8 cellular contexts compared by ENCODE assay signal in genomic region chr19:48444129-48444932, GRCh38. TPM values are rescaled to one million over a fixed set of nuclear protein-coding genes. Genes with fewer than 3 reads are reported as not detected.
A peak's percentile ranks its signal among the peaks of the same experiment; 100 is the strongest.
DNase-seq lines count a peak whose midpoint lies in the region; ATAC-seq, FAIRE-seq and TF ChIP-seq lines count a peak whose summit lies in the region.

No MANE protein-coding gene starts in this region.

- CTCF ChIA-PET in CD4-positive, alpha-beta memory T cell (lab: Charles Lee; ENCODE audit: partially characterized antibody): interaction anchor here (1.5 kb wide), 1 partner anchor 130 kb away, joined by 3 read pairs; no protein-coding TSS in a partner anchor

- no peak for ATAC-seq in HG03045 (IDR thresholded peaks at IDR 0.05; ENCODE audit: unreplicated experiment)
- ATAC-seq in HG03354 (IDR thresholded peaks at IDR 0.05; ENCODE audit: poor library complexity, severe bottlenecking, unreplicated experiment): no peak
- ATAC-seq in GM21825 (IDR thresholded peaks at IDR 0.05; ENCODE audit: unreplicated experiment): no peak

- H3K4me1 ChIP-seq in CD4-positive, alpha-beta memory T cell (ENCODE audit: insufficient read depth, low read length): peaks cover 25% of the 10 kb centered on the region
- peaks cover 9 to 11% of the 10 kb centered on the region in 2 donors for H3K4me1 ChIP-seq in kidney (ENCODE audit: control insufficient read depth in 1 of 2, insufficient read depth in 1 of 2, low read depth in 1 of 2, low read length in 2 of 2)

- H3K27me3 ChIP-seq in CD4-positive, alpha-beta memory T cell (ENCODE audit: insufficient read depth, low read length): peaks cover 2% of the 10 kb centered on the region
- H3K27me3 ChIP-seq in brain microvascular endothelial cell (replicated peaks) (peaks cover 17% of the 10 kb centered on the region), neural cell (ENCODE audit: insufficient read depth, low read depth, low read length) (no peaks in the 10 kb centered on the region)

- H3K4me3 ChIP-seq in CD4-positive, alpha-beta memory T cell (ENCODE audit: low read length in 2 of 2): peak overlapping the region; percentile 75 to 85
- peak overlapping the region; percentile 97 for H3K4me3 ChIP-seq in brain microvascular endothelial cell (ENCODE audit: low read depth, low read length)
- peak overlapping the region; percentile 97 for H3K4me3 ChIP-seq in neural cell (ENCODE audit: low read length)
- peak overlapping the region in 1 of 2 donors; percentile 97 for H3K4me3 ChIP-seq in kidney (ENCODE audit: low read length in 2 of 2)

- in situ Hi-C loops in brain microvascular endothelial cell (cut with HindIII; ENCODE audit: low pct_ligation_motif_present, low sequenced_read_pairs): no loop called here

- H3K27ac Mint-ChIP-seq in CD4-positive, alpha-beta memory T cell: peak overlapping the region; percentile 72 to 98 (median 94)

- peak overlapping the region; percentile 56 for H3K4me2 ChIP-seq in neural cell (ENCODE audit: low read length)

- no peaks in the 10 kb centered on the region for H4K20me1 ChIP-seq in neural cell (ENCODE audit: insufficient read depth)

- DNase-seq in CD4-positive, alpha-beta memory T cell: no peak
- DNase-seq in HuH-7 (ENCODE audit: low spot score) (peak; percentile 59), brain microvascular endothelial cell (no peak), kidney (no peak)

- H2AFZ ChIP-seq in neural cell (ENCODE audit: low read depth, low read length): peak overlapping the region; percentile 58

- POLR2A ChIA-PET in CD4-positive, alpha-beta memory T cell (lab: Charles Lee; ENCODE audit: partially characterized antibody): interaction anchor here (0.9 to 2.3 kb wide), 9 partner anchors 24 to 174 kb away, joined by 3 to 7 read pairs (median 4); partner anchors contain the start of genes RPL18, SYNGR4 and TMEM143

- FAIRE-seq in kidney (lab: Jason Lieb, UNC): no peak

- intact Hi-C loops in CD4-positive, alpha-beta memory T cell (cut with micrococcal nuclease): loop anchor here (2.0 kb wide), 4 partner anchors 46 to 124 kb away; partner anchors contain the start of gene KDELR1
- intact Hi-C loops in kidney (cut with DNase I): no loop called here

- peaks cover 19 to 48% (median 32%) of the 10 kb centered on the region in 4 donors for H3K4me1 Mint-ChIP-seq in CD4-positive, alpha-beta memory T cell

- H3F3A ChIP-seq in neural cell (ENCODE audit: insufficient read depth, low read length, poor library complexity, severe bottlenecking): no peaks in the 10 kb centered on the region

- no peaks in the 10 kb centered on the region for H3K9me2 ChIP-seq in neural cell (ENCODE audit: insufficient read depth, low read length)

- no peak for TF ChIP-seq EP300 in neural cell (conservative IDR thresholded peaks at IDR 0.05; ENCODE audit: poor library complexity, severe bottlenecking)

- peaks cover 10 to 17% of the 10 kb centered on the region in 2 donors for H3K27me3 Mint-ChIP-seq in CD4-positive, alpha-beta memory T cell

- TF ChIP-seq CTCF in brain microvascular endothelial cell (IDR thresholded peaks at IDR 0.05; ENCODE audit: low read depth, low read length, missing control alignments) (no peak), neural cell (IDR thresholded peaks at IDR 0.05; ENCODE audit: poor library complexity, severe bottlenecking) (no peak), kidney (IDR thresholded peaks at IDR 0.05; ENCODE audit: borderline replicate concordance, extremely low read depth, insufficient read depth) (no peak)

- peaks cover 19 to 27% of the 10 kb centered on the region in 2 donors for H3K36me3 Mint-ChIP-seq in CD4-positive, alpha-beta memory T cell

- no peak for TF ChIP-seq RAD21 in neural cell (conservative IDR thresholded peaks at IDR 0.05)

- no peaks in the 10 kb centered on the region for H3K9me3 ChIP-seq in CD4-positive, alpha-beta memory T cell (ENCODE audit: control insufficient read depth in 1 of 2, low read length in 2 of 2)
- H3K9me3 ChIP-seq in neural cell (ENCODE audit: low read length) (no peaks in the 10 kb centered on the region), kidney (ENCODE audit: control insufficient read depth in 1 of 2, low read length in 2 of 2) (no peaks in the 10 kb centered on the region)

- peaks cover 6% of the 10 kb centered on the region for H3K79me2 ChIP-seq in neural cell (replicated peaks; ENCODE audit: insufficient read depth, low read length)

- peak overlapping the region; percentile 86 to 94 (median 90) for H3K4me3 Mint-ChIP-seq in CD4-positive, alpha-beta memory T cell

- no peak overlapping the region for H3K27ac ChIP-seq in CD4-positive, alpha-beta memory T cell (ENCODE audit: low read depth, low read length)
- H3K27ac ChIP-seq in brain microvascular endothelial cell (no peak overlapping the region), neural cell (ENCODE audit: low read length) (peak overlapping the region; percentile 93), kidney (ENCODE audit: low read depth in 2 of 2, low read length in 2 of 2) (no peak overlapping the region)

- peaks cover 0 to 2% (median 0%) of the 10 kb centered on the region in 8 donors for H3K9me3 Mint-ChIP-seq in CD4-positive, alpha-beta memory T cell

- peaks cover 8% of the 10 kb centered on the region for H3K36me3 ChIP-seq in CD4-positive, alpha-beta memory T cell (ENCODE audit: insufficient read depth, low read length)
- H3K36me3 ChIP-seq in brain microvascular endothelial cell (replicated peaks): peaks cover 21% of the 10 kb centered on the region
- H3K36me3 ChIP-seq in neural cell (ENCODE audit: insufficient read depth, low read length): no peaks in the 10 kb centered on the region
- peaks cover 6 to 9% of the 10 kb centered on the region in 2 donors for H3K36me3 ChIP-seq in kidney (ENCODE audit: control insufficient read depth in 1 of 2, insufficient read depth in 2 of 2, low read length in 2 of 2)

- H3K9ac ChIP-seq in neural cell (ENCODE audit: low read length) (peak overlapping the region; percentile 73), kidney (ENCODE audit: low read length in 2 of 2) (no peak overlapping the region)

TF ChIP-seq in neural cell, 6 proteins besides CTCF, POLR2A, EP300 and RAD21:
- TF ChIP-seq, protein P1, sequence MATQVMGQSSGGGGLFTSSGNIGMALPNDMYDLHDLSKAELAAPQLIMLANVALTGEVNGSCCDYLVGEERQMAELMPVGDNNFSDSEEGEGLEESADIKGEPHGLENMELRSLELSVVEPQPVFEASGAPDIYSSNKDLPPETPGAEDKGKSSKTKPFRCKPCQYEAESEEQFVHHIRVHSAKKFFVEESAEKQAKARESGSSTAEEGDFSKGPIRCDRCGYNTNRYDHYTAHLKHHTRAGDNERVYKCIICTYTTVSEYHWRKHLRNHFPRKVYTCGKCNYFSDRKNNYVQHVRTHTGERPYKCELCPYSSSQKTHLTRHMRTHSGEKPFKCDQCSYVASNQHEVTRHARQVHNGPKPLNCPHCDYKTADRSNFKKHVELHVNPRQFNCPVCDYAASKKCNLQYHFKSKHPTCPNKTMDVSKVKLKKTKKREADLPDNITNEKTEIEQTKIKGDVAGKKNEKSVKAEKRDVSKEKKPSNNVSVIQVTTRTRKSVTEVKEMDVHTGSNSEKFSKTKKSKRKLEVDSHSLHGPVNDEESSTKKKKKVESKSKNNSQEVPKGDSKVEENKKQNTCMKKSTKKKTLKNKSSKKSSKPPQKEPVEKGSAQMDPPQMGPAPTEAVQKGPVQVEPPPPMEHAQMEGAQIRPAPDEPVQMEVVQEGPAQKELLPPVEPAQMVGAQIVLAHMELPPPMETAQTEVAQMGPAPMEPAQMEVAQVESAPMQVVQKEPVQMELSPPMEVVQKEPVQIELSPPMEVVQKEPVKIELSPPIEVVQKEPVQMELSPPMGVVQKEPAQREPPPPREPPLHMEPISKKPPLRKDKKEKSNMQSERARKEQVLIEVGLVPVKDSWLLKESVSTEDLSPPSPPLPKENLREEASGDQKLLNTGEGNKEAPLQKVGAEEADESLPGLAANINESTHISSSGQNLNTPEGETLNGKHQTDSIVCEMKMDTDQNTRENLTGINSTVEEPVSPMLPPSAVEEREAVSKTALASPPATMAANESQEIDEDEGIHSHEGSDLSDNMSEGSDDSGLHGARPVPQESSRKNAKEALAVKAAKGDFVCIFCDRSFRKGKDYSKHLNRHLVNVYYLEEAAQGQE (IDR thresholded peaks at IDR 0.05; ENCODE audit: borderline replicate concordance): no peak
- TF ChIP-seq POLR2AphosphoS5 (IDR thresholded peaks at IDR 0.05): no peak

RNA-seq across cellular contexts. Expression of gene GRWD1, which starts 1.5 kb away (rescaled TPM):
- total RNA-seq in CD4-positive, alpha-beta memory T cell: 10 to 100 TPM; 36.2 to 39.0 TPM
- polyA plus RNA-seq in CD4-positive, alpha-beta memory T cell: 10 to 100 TPM; 44.4 to 52.8 TPM
- 10.6 and 11.8 TPM in 2 replicates for polyA plus RNA-seq in neural cell
- polyA minus RNA-seq in neural cell: 17.1 and 17.8 TPM in 2 replicates
- 34.0 TPM for total RNA-seq in kidney
- polyA plus RNA-seq in kidney (ENCODE audit: insufficient read depth, low read depth, low replicate concordance): 19.0 TPM

RNA-seq across cellular contexts. Expression of gene KCNJ14, which starts 11.0 kb away (rescaled TPM):
- 1 to 10 TPM; 2.5 to 3.6 TPM for total RNA-seq in CD4-positive, alpha-beta memory T cell
- polyA plus RNA-seq in CD4-positive, alpha-beta memory T cell: under 1 TPM; 0.18 to 0.22 TPM
- polyA plus RNA-seq in neural cell (1.1 and 1.6 TPM in 2 replicates), kidney (ENCODE audit: insufficient read depth, low read depth, low replicate concordance) (0.28 TPM)
- 1.2 TPM in 2 replicates for polyA minus RNA-seq in neural cell
- total RNA-seq in kidney: 1.0 TPM

RNA-seq across cellular contexts. Expression of gene CYTH2, which starts 24.8 kb away (rescaled TPM):
- 10 to 100 TPM; 74.9 to 89.0 TPM for total RNA-seq in CD4-positive, alpha-beta memory T cell
- 10 to 100 TPM; 30.1 to 31.3 TPM for polyA plus RNA-seq in CD4-positive, alpha-beta memory T cell
- 314 and 397 TPM in 2 replicates for polyA plus RNA-seq in neural cell
- polyA minus RNA-seq in neural cell: 162 and 163 TPM in 2 replicates
- total RNA-seq in kidney: 96.1 TPM
- polyA plus RNA-seq in kidney (ENCODE audit: insufficient read depth, low read depth, low replicate concordance): 51.0 TPM

RNA-seq across cellular contexts. Expression of gene GRIN2D, which starts 50.9 kb away (rescaled TPM):
- under 1 TPM; 0.14 to 0.17 TPM for total RNA-seq in CD4-positive, alpha-beta memory T cell
- not detected for polyA plus RNA-seq in CD4-positive, alpha-beta memory T cell
- polyA plus RNA-seq in neural cell (1.8 and 2.8 TPM in 2 replicates), kidney (ENCODE audit: insufficient read depth, low read depth, low replicate concordance) (0.13 TPM)
- polyA minus RNA-seq in neural cell: 8.5 and 8.7 TPM in 2 replicates
- total RNA-seq in kidney: 0.54 TPM

RNA-seq across cellular contexts. Expression of gene KDELR1, which starts 53.0 kb away (rescaled TPM):
- 10 to 100 TPM; 58.8 to 63.2 TPM for total RNA-seq in CD4-positive, alpha-beta memory T cell
- polyA plus RNA-seq in CD4-positive, alpha-beta memory T cell: 10 to 100 TPM; 17.7 to 28.8 TPM
- polyA plus RNA-seq in neural cell (42.3 and 46.9 TPM in 2 replicates), kidney (ENCODE audit: insufficient read depth, low read depth, low replicate concordance) (204 TPM)
- 31.2 and 41.4 TPM in 2 replicates for polyA minus RNA-seq in neural cell
- total RNA-seq in kidney: 169 TPM
